ENCODE assay signal across 8 cellular contexts in the genomic region with DNA sequence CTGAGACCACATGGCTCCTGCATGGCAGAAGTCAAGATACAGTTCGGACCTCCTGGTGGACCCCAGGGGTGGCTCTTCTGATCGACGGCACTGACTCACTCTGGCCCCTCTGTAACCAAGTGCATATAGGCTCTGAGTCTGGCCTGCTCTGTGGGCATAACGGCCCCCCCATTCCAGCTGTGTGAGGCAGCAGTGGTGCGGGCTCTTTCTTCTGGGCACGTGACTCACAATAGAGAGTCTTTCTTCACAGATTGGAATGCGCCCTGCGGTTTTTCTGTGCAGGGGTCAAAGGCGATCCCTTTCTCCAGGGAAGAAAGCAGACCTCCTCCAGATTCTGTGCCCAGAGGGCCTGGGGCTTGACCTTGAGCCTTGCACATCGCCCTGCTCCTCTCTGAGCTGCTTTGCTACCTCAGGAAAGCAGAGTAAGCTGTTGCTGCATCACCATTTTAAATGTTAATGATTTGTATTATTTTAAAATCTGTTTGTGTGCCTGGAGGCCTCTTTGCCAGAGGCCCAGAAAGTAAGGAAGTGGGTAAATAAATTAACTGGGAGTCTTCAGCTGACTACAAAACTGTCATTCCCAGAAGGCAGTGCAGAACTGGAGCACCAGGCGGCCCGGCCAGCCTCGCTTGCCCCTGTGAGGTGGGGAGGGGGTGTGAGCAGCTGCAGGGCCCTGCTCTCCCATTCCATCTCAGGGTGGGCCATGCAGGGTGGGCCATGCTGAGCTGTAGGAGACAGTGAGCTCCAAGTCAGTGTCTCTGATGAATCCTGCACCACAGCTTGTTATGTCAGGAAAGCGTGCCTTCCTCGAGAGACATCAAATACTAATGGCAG.
DNase-seq lines count a peak whose midpoint lies in the region; ATAC-seq and TF ChIP-seq lines count a peak whose summit lies in the region.

No MANE protein-coding gene starts in this region.

- H3K9me3 Mint-ChIP-seq in type B pancreatic cell: no peaks in the 10 kb centered on the region
- peaks cover 12% of the 10 kb centered on the region for H3K9me3 Mint-ChIP-seq in activated CD4-positive, alpha-beta T cell treated with anti-CD3 and anti-CD28 coated beads for 36 hours (ENCODE audit: low read depth)

- peak; percentile 44 for ATAC-seq in HG02885 (IDR thresholded peaks at IDR 0.05; ENCODE audit: poor library complexity, unreplicated experiment)
- ATAC-seq in activated CD4-positive, alpha-beta T cell treated with anti-CD3 and anti-CD28 coated beads for 36 hours: no peak

- intact Hi-C loops in activated CD4-positive, alpha-beta T cell treated with anti-CD3 and anti-CD28 coated beads for 36 hours (cut with DNase I, micrococcal nuclease): no loop called here

- H3K4me1 Mint-ChIP-seq in type B pancreatic cell (ENCODE audit: unreplicated experiment): peaks cover 39% of the 10 kb centered on the region
- peaks cover 2% of the 10 kb centered on the region for H3K4me1 Mint-ChIP-seq in activated CD4-positive, alpha-beta T cell treated with anti-CD3 and anti-CD28 coated beads for 36 hours

- no peaks in the 10 kb centered on the region for H3K36me3 Mint-ChIP-seq in type B pancreatic cell
- no peaks in the 10 kb centered on the region for H3K36me3 Mint-ChIP-seq in activated CD4-positive, alpha-beta T cell treated with anti-CD3 and anti-CD28 coated beads for 36 hours (ENCODE audit: low read depth)

- H3K27ac Mint-ChIP-seq in type B pancreatic cell: peak overlapping the region; percentile 30
- H3K27ac Mint-ChIP-seq in activated CD4-positive, alpha-beta T cell treated with anti-CD3 and anti-CD28 coated beads for 36 hours: no peak overlapping the region

- H3K4me3 Mint-ChIP-seq in type B pancreatic cell: no peak overlapping the region
- H3K4me3 Mint-ChIP-seq in activated CD4-positive, alpha-beta T cell treated with anti-CD3 and anti-CD28 coated beads for 36 hours: no peak overlapping the region

- DNase-seq in AG09309 (ENCODE audit: low read depth) (peak; percentile 55), anterior cingulate cortex (lab: John Stamatoyannopoulos, UW) (peak in 36 of 58 donors; percentile 4 to 79 (median 41)), islet precursor cell (peak; percentile 98), type B pancreatic cell (ENCODE audit: extremely low spot score, unreplicated experiment) (peak; percentile 77), SHP77 treated with DMSO at 0.1 percent for 48 hours (lab: John Stamatoyannopoulos, UW) (no peak), KG1 (lab: John Stamatoyannopoulos, UW) (no peak)
- DNase-seq in activated CD4-positive, alpha-beta T cell treated with anti-CD3 and anti-CD28 coated beads for 36 hours: no peak

- CTCF ChIA-PET in activated CD4-positive, alpha-beta T cell treated with anti-CD3 and anti-CD28 coated beads for 36 hours (lab: Charles Lee): no interaction called here

- no peak overlapping the region for H3K4me3 ChIP-seq in AG09309 (ENCODE audit: control insufficient read depth, low read depth, low read length)

- POLR2A ChIA-PET in activated CD4-positive, alpha-beta T cell treated with anti-CD3 and anti-CD28 coated beads for 36 hours (lab: Charles Lee): no interaction called here

- TF ChIP-seq CTCF in AG09309 (IDR thresholded peaks at IDR 0.05; ENCODE audit: control insufficient read depth, insufficient read depth, low read depth, low read length, missing control alignments) (no peak), type B pancreatic cell (conservative IDR thresholded peaks at IDR 0.05) (no peak)

- peaks cover 12% of the 10 kb centered on the region for H3K27me3 Mint-ChIP-seq in type B pancreatic cell
- peaks cover 14% of the 10 kb centered on the region for H3K27me3 Mint-ChIP-seq in activated CD4-positive, alpha-beta T cell treated with anti-CD3 and anti-CD28 coated beads for 36 hours

Comparison
In these comparisons a context has a peak if more than half of its experiments do, and no peak if none do; other contexts are left out.
1. DNase-seq: peak in AG09309 (single experiment), anterior cingulate cortex (36 of 58), islet precursor cell (single experiment) and type B pancreatic cell (single experiment); none in activated CD4-positive, alpha-beta T cell treated with anti-CD3 and anti-CD28 coated beads for 36 hours (single experiment), SHP77 treated with DMSO at 0.1 percent for 48 hours (single experiment) and KG1 (single experiment).